In genomic region chr21:44640761-44641160, GRCh38 we compare ENCODE assay signal across 9 cellular contexts. TPM values are rescaled to one million over a fixed set of nuclear protein-coding genes. Genes with fewer than 3 reads are reported as not detected.
"Had no signal": no experiment of that assay in that cellular context is flagged by ENCODE, and none has a peak within 500 bp of the region (broad histone marks: within the 10 kb centered on the region; RNA-seq: fewer than 3 reads in every experiment).

No MANE protein-coding gene starts in this region.

- H3K4me3 ChIP-seq: GM23338 had no signal

- H3K4me3 Mint-ChIP-seq: GM23338, H9, IgD-negative memory B cell had no signal

- H3K27ac Mint-ChIP-seq: GM23338, H9, IgD-negative memory B cell had no signal

- ATAC-seq: GM23338, HepG2 had no signal

- DNase-seq: H9, HCEC 1CT, KBM-7 had no signal

- H3K27ac ChIP-seq: HL-60 had no signal

- H3K4me2 ChIP-seq: GM23338 had no signal

- H2AFZ ChIP-seq: GM23338 had no signal

RNA-seq across cellular contexts. Expression of gene KRTAP10-10, which starts 3.6 kb away (rescaled TPM):
- total RNA-seq: GM23338, H1, H9, HepG2, HT1080 had no signal
- polyA plus RNA-seq: GM23338, H1, HepG2, IgD-negative memory B cell had no signal

RNA-seq across cellular contexts. Expression of gene KRTAP10-11, which starts 5.5 kb away (rescaled TPM):
- total RNA-seq: GM23338, H1, H9, HepG2, HT1080 had no signal
- polyA plus RNA-seq: GM23338, H1, HepG2, IgD-negative memory B cell had no signal

RNA-seq across cellular contexts. Expression of gene KRTAP12-4, which starts 13.7 kb away (rescaled TPM):
- total RNA-seq: GM23338, H1, H9, HepG2, HT1080 had no signal
- polyA plus RNA-seq: GM23338, H1, HepG2, IgD-negative memory B cell had no signal

RNA-seq across cellular contexts. Expression of gene KRTAP10-9, which starts 13.9 kb away (rescaled TPM):
- total RNA-seq: GM23338, H1, H9, HepG2, HT1080 had no signal
- polyA plus RNA-seq: GM23338, H1, HepG2, IgD-negative memory B cell had no signal

RNA-seq across cellular contexts. Expression of gene KRTAP12-3, which starts 17.0 kb away (rescaled TPM):
- total RNA-seq: GM23338, H1, H9, HepG2, HT1080 had no signal
- polyA plus RNA-seq: GM23338, H1, HepG2, IgD-negative memory B cell had no signal
